Comparison of ENCODE assay signal across 23 cellular contexts in the genomic region with DNA sequence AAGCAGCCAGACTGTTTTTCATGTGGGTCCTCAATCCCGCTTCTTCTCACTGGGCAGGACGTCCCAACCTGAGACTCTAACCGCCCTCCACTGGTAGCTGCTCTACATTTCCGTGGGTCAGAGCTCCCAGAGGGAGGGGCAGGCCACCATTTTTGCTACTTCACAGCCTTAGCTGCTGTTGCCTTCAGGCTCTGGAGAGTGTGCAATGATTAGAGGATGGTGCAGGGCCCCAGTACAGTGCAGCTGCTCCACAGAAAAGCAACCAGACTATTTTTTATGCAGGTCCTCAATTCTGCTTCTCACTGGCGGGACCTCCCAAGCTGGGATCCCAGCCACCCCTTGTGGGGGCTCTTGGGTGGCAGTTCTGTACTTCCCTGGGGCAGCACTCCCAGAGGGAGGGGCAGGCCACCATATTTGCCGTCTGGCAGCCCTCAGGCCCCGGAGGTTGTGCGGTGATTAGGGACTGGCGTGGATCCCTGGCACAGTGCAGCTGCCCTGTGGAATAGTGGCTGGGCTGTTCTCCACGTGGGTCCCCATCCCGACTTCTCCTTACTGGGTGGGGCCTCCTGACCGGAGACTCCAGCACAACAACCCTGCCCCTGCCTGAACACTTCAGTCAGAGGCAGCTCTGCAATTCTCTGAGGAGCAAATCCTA.
DNase-seq lines count a peak whose midpoint lies in the region; ATAC-seq, FAIRE-seq and TF ChIP-seq lines count a peak whose summit lies in the region.
"Had no signal": no experiment of that assay in that cellular context is flagged by ENCODE, and none has a peak within 500 bp of the region (broad histone marks: within the 10 kb centered on the region; RNA-seq: fewer than 3 reads in every experiment).

No MANE protein-coding gene starts in this region.

- 80% methylated on average over 3 of the region's 12 CpGs for whole genome bisulfite sequencing in HepG2 (ENCODE audit: low lambda C conversion rate)
- WGBS in right lobe of liver (ENCODE audit: insufficient coverage, low coverage, low lambda C conversion rate, missing lambda C conversion rate), result no CpG with 5 or more reads among the region's 12 CpGs

- H3K4me1 ChIP-seq in HepG2 (ENCODE audit: insufficient read depth, low read length), result peaks cover 9% of the 10 kb centered on the region; the same call in 1 of the 2 replicates
- no peaks in the 10 kb centered on the region for H3K4me1 ChIP-seq in right lobe of liver
- no peaks in the 10 kb centered on the region for H3K4me1 ChIP-seq in Karpas-422 (ENCODE audit: low read length)
- H3K4me1 ChIP-seq: Peyer's patch had no signal

- H3K4me1 Mint-ChIP-seq in endothelial cell (ENCODE audit: unreplicated experiment), result no peaks in the 10 kb centered on the region
- H3K4me1 Mint-ChIP-seq: CD8-positive, alpha-beta memory T cell; GM23338; IgD-negative memory B cell had no signal

- TF ChIP-seq CTCF in HepG2 (CRISPR knock-in tag; IDR thresholded peaks at IDR 0.05) (no peak), right lobe of liver (IDR thresholded peaks at IDR 0.05) (no peak), endothelial cell (IDR thresholded peaks at IDR 0.05; ENCODE audit: unreplicated experiment) (no peak)

- no peak for TF ChIP-seq POLR2A in HepG2 (IDR thresholded peaks at IDR 0.05; ENCODE audit: insufficient read depth in 1 of 2, low read depth in 2 of 2, low read length in 2 of 2)
- no peak for TF ChIP-seq POLR2A in right lobe of liver (IDR thresholded peaks at IDR 0.05)

- H3K9me3 ChIP-seq in HepG2 (ENCODE audit: low read length), result peaks cover 27% of the 10 kb centered on the region; the same call in 1 of the 2 replicates
- H3K9me3 ChIP-seq in right lobe of liver, result peaks cover 0 to 7% (median 0%) of the 10 kb centered on the region in 4 donors
- H3K9me3 ChIP-seq in Karpas-422 (ENCODE audit: low read length), result no peaks in the 10 kb centered on the region; the same call in 1 of the 2 replicates

- POLR2A ChIA-PET in HepG2 (lab: Yijun Ruan, JAX), result no interaction called here

- H3K79me2 ChIP-seq in HepG2 (ENCODE audit: insufficient read depth, low read length) (no peaks in the 10 kb centered on the region), Karpas-422 (ENCODE audit: low read length) (no peaks in the 10 kb centered on the region)

- DNase-seq in HepG2 (ENCODE audit: low spot score) (no peak), right lobe of liver (no peak), medulla oblongata (ENCODE audit: extremely low spot score) (peak; percentile 7), sciatic nerve (ENCODE audit: low spot score) (no peak), Karpas-422 (no peak), endothelial cell (ENCODE audit: low spot score) (no peak)
- DNase-seq: Calu3; CD8-positive, alpha-beta memory T cell; DMS153; MV-4-11; NCI-H1105 treated with DMSO at 0.1 percent for 48 hours; NCI-H2029 treated with DMSO at 0.1 percent for 48 hours; NCI-H524 treated with DMSO at 0.1 percent for 48 hours; Peyer's patch had no signal

- FAIRE-seq in HepG2 (lab: Jason Lieb, UNC), result no peak
- FAIRE-seq: A204.1, G401.6, GM12892, HTR-8/SVneo had no signal

- peak overlapping the region; percentile 11 for H2AFZ ChIP-seq in HepG2 (ENCODE audit: low read length)
- H2AFZ ChIP-seq in Karpas-422 (ENCODE audit: low read length), result no peak overlapping the region
- H2AFZ ChIP-seq: GM23338 had no signal

- CTCF ChIA-PET in HepG2 (lab: Yijun Ruan, JAX; ENCODE audit: low intra/inter-chr PET ratio, low total read pairs), result no interaction called here

- H3K9me3 Mint-ChIP-seq in endothelial cell (ENCODE audit: unreplicated experiment), result no peaks in the 10 kb centered on the region

- no peaks in the 10 kb centered on the region for H3K36me3 ChIP-seq in HepG2 (replicated peaks in 1 of 2; ENCODE audit: control insufficient read depth in 1 of 2, insufficient read depth in 2 of 2, low read length in 2 of 2)
- H3K36me3 ChIP-seq in right lobe of liver, result no peaks in the 10 kb centered on the region
- H3K36me3 ChIP-seq in Karpas-422 (ENCODE audit: insufficient read depth, low read length), result no peaks in the 10 kb centered on the region
- H3K36me3 ChIP-seq: Peyer's patch had no signal

- in situ Hi-C loops in HepG2 (cut with HindIII; ENCODE audit: extremely low pct_ligation_motif_present, low pct_unique_long_range_greater_than_20kb), result no loop called here

- H3K4me2 ChIP-seq in HepG2 (ENCODE audit: low read depth, low read length) (peak overlapping the region; percentile 33; the same call in 1 of the 2 replicates), Karpas-422 (ENCODE audit: low read depth, low read length, poor library complexity, severe bottlenecking) (no peak overlapping the region)
- H3K4me2 ChIP-seq: GM23338 had no signal

- no peak for TF ChIP-seq EP300 in HepG2 (IDR thresholded peaks at IDR 0.05; ENCODE audit: low read depth in 2 of 2, low read length in 2 of 2)
- TF ChIP-seq EP300 in HepG2 (CRISPR knock-in tag; IDR thresholded peaks at IDR 0.05; ENCODE audit: borderline replicate concordance), result no peak

- peak overlapping the region in 1 of 3 experiments; percentile 20; a peak in 1 of 6 replicates for H3K4me3 ChIP-seq in HepG2 (replicated peaks in 1 of 3; ENCODE audit: insufficient read depth in 1 of 3, low read depth in 2 of 3, low read length in 3 of 3)
- H3K4me3 ChIP-seq in right lobe of liver, result no peak overlapping the region
- H3K4me3 ChIP-seq in Karpas-422 (ENCODE audit: low read length), result no peak overlapping the region
- H3K4me3 ChIP-seq: GM23338, Peyer's patch had no signal

- H3K9me2 ChIP-seq in Karpas-422 (replicated peaks; ENCODE audit: insufficient read depth, low read length), result no peaks in the 10 kb centered on the region

- BruUV-seq in HepG2 (replicated peaks; lab: Mats Ljungman, UMichigan), result no TSS peak

- intact Hi-C loops in HepG2 (cut with micrococcal nuclease; ENCODE audit: unreplicated experiment) (no loop called here), right lobe of liver (cut with DNase I) (no loop called here), sciatic nerve (cut with DNase I) (no loop called here)

- H3K27me3 Mint-ChIP-seq in endothelial cell (ENCODE audit: unreplicated experiment), result no peaks in the 10 kb centered on the region
- H3K27me3 Mint-ChIP-seq: IgD-negative memory B cell had no signal

- H3K27me3 ChIP-seq in HepG2 (ENCODE audit: control insufficient read depth in 1 of 2, insufficient read depth in 2 of 2, low read length in 2 of 2), result no peaks in the 10 kb centered on the region
- H3K27me3 ChIP-seq in right lobe of liver, result no peaks in the 10 kb centered on the region
- H3K27me3 ChIP-seq in Karpas-422 (ENCODE audit: low read length), result no peaks in the 10 kb centered on the region
- H3K27me3 ChIP-seq: Peyer's patch had no signal

- H3K9ac ChIP-seq in HepG2 (ENCODE audit: insufficient read depth, low read depth, low read length), result no peak overlapping the region
- H3K9ac ChIP-seq in Karpas-422 (ENCODE audit: low read length), result no peak overlapping the region

- H3K27ac Mint-ChIP-seq in endothelial cell (ENCODE audit: unreplicated experiment), result no peak overlapping the region
- H3K27ac Mint-ChIP-seq: CD8-positive, alpha-beta memory T cell; GM23338; IgD-negative memory B cell had no signal

- no peaks in the 10 kb centered on the region for H3K36me3 Mint-ChIP-seq in endothelial cell (ENCODE audit: low read depth, unreplicated experiment)
- H3K36me3 Mint-ChIP-seq: CD8-positive, alpha-beta memory T cell had no signal

- no peaks in the 10 kb centered on the region for H4K20me1 ChIP-seq in HepG2 (ENCODE audit: insufficient read depth, low read length)
- no peaks in the 10 kb centered on the region for H4K20me1 ChIP-seq in Karpas-422 (ENCODE audit: insufficient read depth, low read depth, low read length)

- TF ChIP-seq RAD21 in HepG2 (CRISPR knock-in tag; IDR thresholded peaks at IDR 0.05), result no peak

- ATAC-seq in HepG2, result peak; percentile 68
- no peak for ATAC-seq in right lobe of liver
- peak; percentile 22 for ATAC-seq in sciatic nerve
- no peak for ATAC-seq in GM19397 (IDR thresholded peaks at IDR 0.05; ENCODE audit: unreplicated experiment)
- ATAC-seq: GM23338, HCT116 had no signal

- no peak overlapping the region for H3K27ac ChIP-seq in HepG2 (ENCODE audit: extremely low read length, insufficient read depth, low read length)
- no peak overlapping the region for H3K27ac ChIP-seq in right lobe of liver
- H3K27ac ChIP-seq in Karpas-422 (ENCODE audit: low read length), result no peak overlapping the region
- H3K27ac ChIP-seq: C4-2B, Peyer's patch had no signal

- H3K4me3 Mint-ChIP-seq in endothelial cell (ENCODE audit: unreplicated experiment), result no peak overlapping the region
- H3K4me3 Mint-ChIP-seq: CD8-positive, alpha-beta memory T cell; GM23338; IgD-negative memory B cell had no signal

TF ChIP-seq in HepG2, 621 proteins besides CTCF, POLR2A, EP300 and RAD21:
- TF ChIP-seq ZFP37 (CRISPR knock-in tag; IDR thresholded peaks at IDR 0.05; ENCODE audit: borderline replicate concordance) (no peak), EED (CRISPR knock-in tag; IDR thresholded peaks at IDR 0.05) (no peak), MAFK (conservative IDR thresholded peaks at IDR 0.05 in 1 of 2, IDR thresholded peaks at IDR 0.05 in 1 of 2; ENCODE audit: low read length in 2 of 2) (no peak), NCOA5 (CRISPR knock-in tag; IDR thresholded peaks at IDR 0.05) (no peak)
TF ChIP-seq in HepG2: peak in this region for 0.

Comparison
In these comparisons a context has a peak if more than half of its experiments do, and no peak if none do; other contexts are left out.
1. ATAC-seq: peak in HepG2 (single experiment) and sciatic nerve (single experiment); none in right lobe of liver (0 of 4) and GM19397 (single experiment).